2 cellular contexts compared by ENCODE assay signal in genomic region chr7:74180866-74181265, GRCh38.
TF ChIP-seq lines count a peak whose summit lies in the region.

No MANE protein-coding gene starts in this region.

TF ChIP-seq in HepG2, 621 proteins besides CTCF, POLR2A, EP300 and RAD21:
- no peak for TF ChIP-seq JARID2 (CRISPR knock-in tag; IDR thresholded peaks at IDR 0.05; ENCODE audit: insufficient replicate concordance)
- TF ChIP-seq ZNF343 (CRISPR knock-in tag; IDR thresholded peaks at IDR 0.05): no peak
- no peak for TF ChIP-seq ZSCAN20 (CRISPR knock-in tag; IDR thresholded peaks at IDR 0.05; ENCODE audit: borderline replicate concordance)
- TF ChIP-seq NONO (IDR thresholded peaks at IDR 0.05): no peak
- TF ChIP-seq NONO (CRISPR knock-in tag; conservative IDR thresholded peaks at IDR 0.05): no peak
- no peak for TF ChIP-seq SSRP1 (CRISPR knock-in tag; IDR thresholded peaks at IDR 0.05)
- no peak for TF ChIP-seq ZNF235 (CRISPR knock-in tag; IDR thresholded peaks at IDR 0.05; ENCODE audit: borderline replicate concordance)
- no peak for TF ChIP-seq ZNF275 (CRISPR knock-in tag; IDR thresholded peaks at IDR 0.05; ENCODE audit: borderline replicate concordance)
- TF ChIP-seq ZNF790 (CRISPR knock-in tag; IDR thresholded peaks at IDR 0.05; ENCODE audit: borderline replicate concordance): no peak
- no peak for TF ChIP-seq TBX2 (CRISPR knock-in tag; IDR thresholded peaks at IDR 0.05; ENCODE audit: borderline replicate concordance)
- TF ChIP-seq ZNF263 (CRISPR knock-in tag; IDR thresholded peaks at IDR 0.05): no peak
- TF ChIP-seq SCMH1 (CRISPR knock-in tag; IDR thresholded peaks at IDR 0.05; ENCODE audit: borderline replicate concordance): no peak
- TF ChIP-seq PRPF4 (IDR thresholded peaks at IDR 0.05; ENCODE audit: low read depth, low read length, poor library complexity, severe bottlenecking): no peak
- TF ChIP-seq ZNF530 (CRISPR knock-in tag; IDR thresholded peaks at IDR 0.05; ENCODE audit: low read depth): no peak

TF ChIP-seq in GM12891, 5 proteins besides CTCF, POLR2A, EP300 and RAD21:
- TF ChIP-seq POLR2AphosphoS5 (IDR thresholded peaks at IDR 0.05; ENCODE audit: low read depth, low read length): no peak
- TF ChIP-seq SPI1 (IDR thresholded peaks at IDR 0.05; ENCODE audit: low read depth, low read length): no peak
- TF ChIP-seq POU2F2 (IDR thresholded peaks at IDR 0.05; ENCODE audit: low read depth, low read length): no peak
- no peak for TF ChIP-seq TAF1 (IDR thresholded peaks at IDR 0.05; ENCODE audit: low read depth, low read length)
- TF ChIP-seq PAX5 (IDR thresholded peaks at IDR 0.05; ENCODE audit: insufficient read depth, low read length, severe bottlenecking): no peak
